ENCODE assay signal across 13 cellular contexts in genomic region chr11:119680899-119681370, GRCh38. TPM values are rescaled to one million over a fixed set of nuclear protein-coding genes. Genes with fewer than 3 reads are reported as not detected.
DNase-seq lines count a peak whose midpoint lies in the region; ATAC-seq, FAIRE-seq and TF ChIP-seq lines count a peak whose summit lies in the region.
"Had no signal": no experiment of that assay in that cellular context is flagged by ENCODE, and none has a peak within 500 bp of the region (broad histone marks: within the 10 kb centered on the region; RNA-seq: fewer than 3 reads in every experiment).

No MANE protein-coding gene starts in this region.

- intact Hi-C loops in stomach (cut with DNase I; ENCODE audit: low total_unique reads) (no loop called here), thyroid gland (cut with DNase I) (no loop called here)
- intact Hi-C loops in CD4-positive, alpha-beta memory T cell (cut with micrococcal nuclease), result loop anchor here (5.0 kb wide), 1 partner anchor 46 kb away; the partner anchor contains the start of gene NECTIN1

- DNase-seq in NCI-H2029 (lab: John Stamatoyannopoulos, UW) (peak; percentile 29), bronchial epithelial cell (ENCODE audit: low read depth) (peak; percentile 47), keratinocyte (ENCODE audit: low read depth, low spot score) (no peak), stomach (peak; percentile 66), NAMALWA (ENCODE audit: low spot score) (no peak), thyroid gland (no peak)
- no peak for DNase-seq in CD4-positive, alpha-beta memory T cell
- DNase-seq: activated CD4-positive, alpha-beta T cell treated with anti-CD3 and anti-CD28 coated beads, Interleukin-2, amount 10 ng/mL, durations not matched to agents 24 days and 14 days; NCI-H1048; NCI-H524; stimulated activated CD4-positive, alpha-beta T cell treated with anti-CD3 and anti-CD28 coated beads, Interleukin-2, amount 100 ng/mL, for 24 hours had no signal

- POLR2A ChIA-PET in CD4-positive, alpha-beta memory T cell (lab: Charles Lee; ENCODE audit: partially characterized antibody), result no interaction called here

- dilution Hi-C loops in keratinocyte (cut with MboI; ENCODE audit: extremely low pct_ligation_motif_present, low sequenced_read_pairs), result no loop called here

- H3K9ac ChIP-seq in keratinocyte (ENCODE audit: control insufficient read depth, extremely low read depth, insufficient read depth, low read length), result no peak overlapping the region

- H2AFZ ChIP-seq in keratinocyte (ENCODE audit: control insufficient read depth, low read length), result no peak overlapping the region

- H3K4me1 Mint-ChIP-seq in CD4-positive, alpha-beta memory T cell, result peaks cover 0 to 17% (median 8%) of the 10 kb centered on the region in 4 donors

- peaks cover 69% of the 10 kb centered on the region for H3K79me2 ChIP-seq in keratinocyte (ENCODE audit: control insufficient read depth, insufficient read depth, low read length)

- H3K9me3 ChIP-seq in keratinocyte (ENCODE audit: control insufficient read depth, low read depth, low read length) (peaks cover 10% of the 10 kb centered on the region), stomach (no peaks in the 10 kb centered on the region), thyroid gland (no peaks in the 10 kb centered on the region)
- no peaks in the 10 kb centered on the region for H3K9me3 ChIP-seq in CD4-positive, alpha-beta memory T cell (ENCODE audit: control insufficient read depth in 1 of 2, low read length in 2 of 2)

- no peaks in the 10 kb centered on the region for H4K20me1 ChIP-seq in keratinocyte (ENCODE audit: control insufficient read depth, extremely low read depth, insufficient read depth, low read length)

- peaks cover 4% of the 10 kb centered on the region for H3K9me1 ChIP-seq in keratinocyte (ENCODE audit: control insufficient read depth, extremely low read depth, insufficient read depth, low read length)

- FAIRE-seq in bronchial epithelial cell (lab: Jason Lieb, UNC) (peak; percentile 85), keratinocyte (lab: Jason Lieb, UNC) (peak; percentile 53)

- TF ChIP-seq EP300 in stomach (IDR thresholded peaks at IDR 0.05), result no peak

- H3K27me3 Mint-ChIP-seq in CD4-positive, alpha-beta memory T cell, result no peaks in the 10 kb centered on the region
- H3K27me3 Mint-ChIP-seq: activated CD4-positive, alpha-beta T cell treated with anti-CD3 and anti-CD28 coated beads, Interleukin-2, amount 10 ng/mL, durations not matched to agents 24 days and 14 days; stimulated activated naive CD8-positive, alpha-beta T cell treated with anti-CD3 and anti-CD28 coated beads, Interleukin-15, Interleukin-2, amounts not matched to agents 100 ng/mL and 50 ng/mL, for 24 hours had no signal

- H3K4me3 ChIP-seq in bronchial epithelial cell (ENCODE audit: low read depth, low read length) (no peak overlapping the region), keratinocyte (ENCODE audit: control insufficient read depth in 2 of 3, extremely low read depth in 1 of 3, insufficient read depth in 2 of 3, low read depth in 1 of 3, low read length in 3 of 3) (no peak overlapping the region), stomach (no peak overlapping the region), thyroid gland (replicated peaks in 1 of 3) (no peak overlapping the region)
- H3K4me3 ChIP-seq in CD4-positive, alpha-beta memory T cell (ENCODE audit: low read length in 2 of 2), result no peak overlapping the region

- no peak overlapping the region for H3K4me3 Mint-ChIP-seq in CD4-positive, alpha-beta memory T cell
- H3K4me3 Mint-ChIP-seq: activated CD4-positive, alpha-beta T cell treated with anti-CD3 and anti-CD28 coated beads, Interleukin-2, amount 10 ng/mL, durations not matched to agents 24 days and 14 days; stimulated activated naive CD8-positive, alpha-beta T cell treated with anti-CD3 and anti-CD28 coated beads, Interleukin-15, Interleukin-2, amounts not matched to agents 100 ng/mL and 50 ng/mL, for 24 hours had no signal

- H3K9me3 Mint-ChIP-seq in CD4-positive, alpha-beta memory T cell, result no peaks in the 10 kb centered on the region
- H3K9me3 Mint-ChIP-seq: activated CD4-positive, alpha-beta T cell treated with anti-CD3 and anti-CD28 coated beads, Interleukin-2, amount 10 ng/mL, durations not matched to agents 24 days and 14 days; stimulated activated naive CD8-positive, alpha-beta T cell treated with anti-CD3 and anti-CD28 coated beads, Interleukin-15, Interleukin-2, amounts not matched to agents 100 ng/mL and 50 ng/mL, for 24 hours had no signal

- WGBS in stomach, 5 donors, result 17 to 45% (median 33%) methylated on average over 1 to 5 of the region's 5 CpGs
- 46 to 79% methylated on average over 2 to 5 of the region's 5 CpGs for WGBS in thyroid gland, 2 donors

- peak overlapping the region in 1 of 7 donors; percentile 42 for H3K27ac Mint-ChIP-seq in CD4-positive, alpha-beta memory T cell
- H3K27ac Mint-ChIP-seq: activated CD4-positive, alpha-beta T cell treated with anti-CD3 and anti-CD28 coated beads, Interleukin-2, amount 10 ng/mL, durations not matched to agents 24 days and 14 days; stimulated activated naive CD8-positive, alpha-beta T cell treated with anti-CD3 and anti-CD28 coated beads, Interleukin-15, Interleukin-2, amounts not matched to agents 100 ng/mL and 50 ng/mL, for 24 hours had no signal

- H3K4me1 ChIP-seq in keratinocyte (ENCODE audit: control insufficient read depth, extremely low read depth, insufficient read depth, low read length), result peaks cover 58% of the 10 kb centered on the region
- H3K4me1 ChIP-seq in stomach, result peaks cover 10 to 40% (median 27%) of the 10 kb centered on the region in 4 donors
- peaks cover 9% of the 10 kb centered on the region for H3K4me1 ChIP-seq in CD4-positive, alpha-beta memory T cell (ENCODE audit: insufficient read depth, low read length)
- peaks cover 0 to 8% of the 10 kb centered on the region in 2 donors for H3K4me1 ChIP-seq in thyroid gland

- H3K27ac ChIP-seq in keratinocyte (ENCODE audit: control insufficient read depth, insufficient read depth, low read length), result peak overlapping the region; percentile 50
- H3K27ac ChIP-seq in stomach, result peak overlapping the region in 2 of 5 donors; percentile 11 to 21
- no peak overlapping the region for H3K27ac ChIP-seq in CD4-positive, alpha-beta memory T cell (ENCODE audit: low read depth, low read length)
- H3K27ac ChIP-seq in thyroid gland, result no peak overlapping the region

- CTCF ChIA-PET in CD4-positive, alpha-beta memory T cell (lab: Charles Lee; ENCODE audit: partially characterized antibody), result interaction anchor here (0.9 kb wide), 1 partner anchor 13 kb away, joined by 3 read pairs; no protein-coding TSS in a partner anchor

- H3K36me3 Mint-ChIP-seq in CD4-positive, alpha-beta memory T cell, result peaks cover 2 to 5% of the 10 kb centered on the region in 2 donors

- peak overlapping the region; percentile 8 for H3K4me2 ChIP-seq in keratinocyte (ENCODE audit: control insufficient read depth, extremely low read depth, insufficient read depth, low read depth, low read length)

- no peak for TF ChIP-seq POLR2A in stomach (IDR thresholded peaks at IDR 0.05)
- TF ChIP-seq POLR2A in thyroid gland (IDR thresholded peaks at IDR 0.05), result no peak

- peaks cover 44% of the 10 kb centered on the region for H3K36me3 ChIP-seq in bronchial epithelial cell (ENCODE audit: control insufficient read depth, insufficient read depth, low read length)
- H3K36me3 ChIP-seq in keratinocyte (ENCODE audit: control insufficient read depth in 2 of 2, extremely low read depth in 1 of 2, insufficient read depth in 2 of 2, low read length in 2 of 2), result peaks cover 24 to 45% of the 10 kb centered on the region in 2 experiments
- H3K36me3 ChIP-seq in stomach, result peaks cover 8 to 26% (median 20%) of the 10 kb centered on the region in 4 donors
- no peaks in the 10 kb centered on the region for H3K36me3 ChIP-seq in CD4-positive, alpha-beta memory T cell (ENCODE audit: insufficient read depth, low read length)
- no peaks in the 10 kb centered on the region for H3K36me3 ChIP-seq in thyroid gland

- H3K27me3 ChIP-seq in bronchial epithelial cell (ENCODE audit: control insufficient read depth, insufficient read depth, low read length), result no peaks in the 10 kb centered on the region
- no peaks in the 10 kb centered on the region for H3K27me3 ChIP-seq in keratinocyte (ENCODE audit: control insufficient read depth, extremely low read depth, insufficient read depth, low read length)
- H3K27me3 ChIP-seq in stomach, result no peaks in the 10 kb centered on the region
- no peaks in the 10 kb centered on the region for H3K27me3 ChIP-seq in CD4-positive, alpha-beta memory T cell (ENCODE audit: insufficient read depth, low read length)
- no peaks in the 10 kb centered on the region for H3K27me3 ChIP-seq in thyroid gland

- TF ChIP-seq CTCF in bronchial epithelial cell (IDR thresholded peaks at IDR 0.05; ENCODE audit: insufficient read depth, low read length, severe bottlenecking), result no peak
- TF ChIP-seq CTCF in keratinocyte (optimal IDR thresholded peaks at IDR 0.05 in 1 of 3, IDR thresholded peaks at IDR 0.05 in 1 of 3, conservative IDR thresholded peaks at IDR 0.05 in 1 of 3; ENCODE audit: extremely low read depth in 1 of 3, insufficient read depth in 2 of 3, low read length in 3 of 3), result no peak
- TF ChIP-seq CTCF in stomach (IDR thresholded peaks at IDR 0.05), result no peak
- no peak for TF ChIP-seq CTCF in thyroid gland (IDR thresholded peaks at IDR 0.05)

- ATAC-seq in GM21526 (IDR thresholded peaks at IDR 0.05; ENCODE audit: low FRiP score, unreplicated experiment), result no peak

RNA-seq across cellular contexts. Expression of gene NECTIN1, which starts 48.1 kb away (rescaled TPM):
- 85.3 and 161 TPM in 2 replicates for total RNA-seq in bronchial epithelial cell
- 37.5 to 51.8 TPM (median 39.7 TPM) in 3 replicates for polyA plus RNA-seq in keratinocyte
- polyA plus RNA-seq in keratinocyte (2011; ENCODE audit: low read depth), result 15.4 TPM
- 32.7 and 39.4 TPM in 2 replicates for polyA plus RNA-seq in keratinocyte (2011; cell fraction: cytosol; rRNA removed)
- polyA plus RNA-seq in keratinocyte (2011; cell fraction: nucleus; rRNA removed), result 115 and 134 TPM in 2 replicates
- polyA plus RNA-seq in keratinocyte (2012; ENCODE audit: low replicate concordance), result 67.3 and 67.5 TPM in 2 replicates
- 111 to 317 TPM (median 149 TPM) in 3 replicates for polyA minus RNA-seq in keratinocyte
- polyA minus RNA-seq in keratinocyte (2011; cell fraction: cytosol; rRNA and poly(A)+ RNA removed), result 75.8 TPM
- polyA minus RNA-seq in keratinocyte (2011; cell fraction: nucleus; rRNA and poly(A)+ RNA removed), result 116 and 161 TPM in 2 replicates
- total RNA-seq in stomach, result 10 to 100 TPM in 2 of 5 donors, 1 to 10 TPM in 3; 5.4 to 92.1 (median 6.5) TPM
- polyA plus RNA-seq in stomach, result 10 to 100 TPM in 1 of 3 donors, 1 to 10 TPM in 2; 1.2 to 20.9 (median 3.1) TPM
- total RNA-seq in CD4-positive, alpha-beta memory T cell, result 1 to 10 TPM; 3.5 to 3.8 TPM
- polyA plus RNA-seq in CD4-positive, alpha-beta memory T cell, result 1 to 10 TPM in 1 of 2 donors, not detected in 1; 1.2 TPM
- total RNA-seq in thyroid gland, result 1 to 10 TPM in 3 of 4 donors, under 1 TPM in 1; 0.94 to 5.3 (median 2.3) TPM

Comparison
In these comparisons a context has a peak if more than half of its experiments do, and no peak if none do; other contexts are left out.
1. DNase-seq: peak in NCI-H2029 (single experiment), bronchial epithelial cell (single experiment) and stomach (single experiment); none in keratinocyte (single experiment), NAMALWA (single experiment), CD4-positive, alpha-beta memory T cell (0 of 5) and thyroid gland (0 of 2).